In the genomic region with DNA sequence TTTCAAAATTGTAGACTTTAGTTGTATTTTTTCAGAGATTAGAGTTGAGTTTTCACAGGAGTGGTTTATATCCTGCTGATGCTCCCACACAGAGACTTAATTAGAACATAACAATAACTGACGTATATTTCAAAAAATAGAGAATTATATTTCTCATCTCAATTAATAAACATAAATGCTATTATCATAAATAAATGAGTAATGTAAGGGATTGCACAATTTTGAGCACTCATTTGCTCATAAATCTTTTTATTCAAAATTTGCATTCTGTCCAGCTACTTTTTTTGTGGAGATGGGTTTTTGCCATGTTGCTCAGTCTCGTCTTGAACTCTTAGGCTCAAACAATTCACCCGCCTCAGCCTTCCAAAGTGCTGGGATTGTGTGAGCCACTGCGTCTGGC, we compare ENCODE assay signal across 1 cellular context.
TF ChIP-seq lines count a peak whose summit lies in the region.

No MANE protein-coding gene starts in this region.

TF ChIP-seq in GM23338, 12 proteins besides CTCF, POLR2A, EP300 and RAD21 (continued from another document):
- TF ChIP-seq JUNB (IDR thresholded peaks at IDR 0.05; ENCODE audit: unreplicated experiment) (no peak), NANOG (IDR thresholded peaks at IDR 0.05; ENCODE audit: borderline replicate concordance) (no peak)
